Comparison of ENCODE assay signal across 11 cellular contexts in the genomic region with DNA sequence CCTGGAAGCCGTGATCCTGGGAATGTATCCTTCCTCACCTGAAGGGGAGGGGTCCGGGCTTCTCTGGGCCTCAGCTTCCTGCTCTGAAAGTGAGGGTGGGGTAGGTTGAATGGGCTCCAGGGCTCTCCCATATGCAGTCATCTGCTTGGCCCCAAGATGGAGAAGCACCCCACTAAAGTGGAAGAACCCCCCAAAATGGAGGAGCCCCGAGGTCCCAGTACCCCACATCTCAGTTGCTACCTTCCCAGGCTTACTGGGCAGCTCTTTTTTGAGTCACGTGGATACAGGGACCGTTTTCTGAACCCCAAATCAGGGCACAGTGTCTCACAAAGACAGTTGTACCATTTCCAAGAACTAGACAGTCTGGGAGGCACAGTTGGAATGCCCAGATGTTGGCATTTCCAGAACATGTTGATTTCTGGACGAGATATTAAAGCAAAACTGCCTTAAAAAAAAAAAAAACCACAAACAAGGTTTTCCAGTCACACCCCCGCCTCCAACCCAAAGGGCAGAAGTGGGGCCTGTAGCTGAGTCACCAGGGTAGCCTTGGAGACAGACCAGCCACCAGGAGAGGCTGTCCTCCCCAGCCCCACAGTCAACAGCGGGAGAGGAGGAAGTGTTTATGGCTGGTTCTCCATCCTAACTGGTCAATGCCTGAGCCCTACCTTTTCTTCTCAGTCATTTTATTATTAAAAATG. TPM values are rescaled to one million over a fixed set of nuclear protein-coding genes. Genes with fewer than 3 reads are reported as not detected.
DNase-seq lines count a peak whose midpoint lies in the region; ATAC-seq lines count a peak whose summit lies in the region.
"Had no signal": no experiment of that assay in that cellular context is flagged by ENCODE, and none has a peak within 500 bp of the region (broad histone marks: within the 10 kb centered on the region; RNA-seq: fewer than 3 reads in every experiment).

No MANE protein-coding gene starts in this region.

- peak overlapping the region; percentile 36 for H3K9ac ChIP-seq in adipocyte (ENCODE audit: low read length)
- H3K9ac ChIP-seq: BLaER1 had no signal

- ATAC-seq in left ventricle myocardium superior (peak; percentile 68), GM21423 (IDR thresholded peaks at IDR 0.05; ENCODE audit: unreplicated experiment) (no peak)

- H3K36me3 ChIP-seq in adipocyte (ENCODE audit: control insufficient read depth, insufficient read depth, low read length, severe bottlenecking), result no peaks in the 10 kb centered on the region
- H3K36me3 ChIP-seq: BLaER1 had no signal

- intact Hi-C loops in left ventricle myocardium superior (cut with micrococcal nuclease), result no loop called here

- DNase-seq in NK-92 treated with Interleukin-12 subunit alpha and Interleukin-12 subunit beta, amount 100 ng/mL, for 24 hours (lab: John Stamatoyannopoulos, UW), result peak; percentile 44
- DNase-seq in NK-92 (lab: John Stamatoyannopoulos, UW; ENCODE audit: unreplicated experiment) (no peak), adipocyte (ENCODE audit: low read depth) (peak; percentile 84), left ventricle myocardium superior (peak; percentile 59), skeletal muscle cell (ENCODE audit: low read depth) (peak; percentile 73), NCI-H2227 (lab: John Stamatoyannopoulos, UW; ENCODE audit: unreplicated experiment) (no peak), NCI-H2171 treated with DMSO at 0.1 percent for 48 hours (lab: John Stamatoyannopoulos, UW) (no peak)
- DNase-seq: naive B cell had no signal

- H3K9me3 ChIP-seq in adipocyte (ENCODE audit: control insufficient read depth, low read length), result no peaks in the 10 kb centered on the region
- H3K9me3 ChIP-seq: BLaER1 had no signal

- H3K4me3 ChIP-seq in adipocyte (ENCODE audit: low read length) (peak overlapping the region; percentile 9), skeletal muscle cell (ENCODE audit: low read depth, low read length) (no peak overlapping the region)
- H3K4me3 ChIP-seq: BLaER1 had no signal

- H3K4me1 ChIP-seq in adipocyte (ENCODE audit: control insufficient read depth, insufficient read depth, low read length), result peaks cover 19% of the 10 kb centered on the region

- no peaks in the 10 kb centered on the region for H3K27me3 ChIP-seq in adipocyte (replicated peaks; ENCODE audit: control insufficient read depth, insufficient read depth, low read length)
- H3K27me3 ChIP-seq: BLaER1 had no signal

RNA-seq across cellular contexts. Expression of a gene that starts 12.1 kb away (rescaled TPM):
- 14.0 TPM for total RNA-seq in left ventricle myocardium superior

RNA-seq across cellular contexts. Expression of a gene that starts 39.3 kb away (rescaled TPM):
- 11.2 TPM for total RNA-seq in left ventricle myocardium superior

RNA-seq across cellular contexts. Expression of a gene that starts 52.9 kb away (rescaled TPM):
- total RNA-seq in left ventricle myocardium superior, result not detected
- total RNA-seq: SK-MEL-5 had no signal

Comparison
In these comparisons a context has a peak if more than half of its experiments do, and no peak if none do; other contexts are left out.
1. DNase-seq: peak in NK-92 treated with Interleukin-12 subunit alpha and Interleukin-12 subunit beta, amount 100 ng/mL, for 24 hours (single experiment), adipocyte (single experiment), left ventricle myocardium superior (single experiment) and skeletal muscle cell (single experiment); none in NK-92 (single experiment), NCI-H2227 (single experiment) and NCI-H2171 treated with DMSO at 0.1 percent for 48 hours (single experiment).